9 cellular contexts compared by ENCODE assay signal in the genomic region with DNA sequence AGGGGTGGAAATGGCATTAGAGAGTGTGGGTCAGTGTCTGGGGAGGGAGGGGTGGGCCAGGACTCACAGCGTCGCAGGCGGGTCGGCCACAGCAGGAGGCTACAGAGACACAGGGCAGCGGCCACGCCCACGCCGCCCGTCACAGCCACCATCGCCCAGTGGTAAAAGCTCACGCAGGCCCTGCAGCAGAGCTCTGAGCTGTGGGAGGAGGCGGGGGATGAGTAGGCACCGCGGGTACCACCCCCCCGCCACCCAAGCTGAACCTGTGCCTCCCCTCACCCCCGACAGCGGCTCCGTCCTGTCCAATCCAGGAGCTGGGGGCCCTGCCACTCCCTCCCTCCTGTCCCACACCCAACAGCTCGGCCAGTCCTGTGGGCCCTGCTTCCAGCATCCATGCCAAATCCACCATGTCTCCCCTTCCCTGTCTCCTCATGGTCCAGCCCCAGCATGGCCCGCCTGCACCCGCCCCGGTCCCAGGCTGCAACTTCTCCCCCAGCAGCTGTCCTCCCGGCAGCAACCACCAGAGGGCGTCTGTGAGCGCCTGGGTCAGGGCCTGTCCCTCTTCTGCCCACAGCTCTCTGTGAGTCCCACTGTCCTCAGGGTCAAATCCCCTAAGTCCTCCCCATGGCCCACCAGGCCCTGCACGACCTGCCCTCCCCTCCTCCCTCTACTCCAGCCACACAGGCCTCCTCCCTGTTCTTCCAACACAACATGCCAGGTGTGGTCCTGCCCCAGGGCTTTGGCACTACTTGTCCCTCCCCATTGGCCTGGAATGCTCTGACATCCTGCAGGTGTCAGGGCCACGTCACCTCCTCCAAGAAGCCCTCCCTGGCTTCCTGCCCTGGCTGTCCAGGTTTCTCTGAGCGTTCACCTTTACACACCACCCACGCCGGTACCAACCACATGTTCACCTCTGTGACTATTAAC. TPM values are rescaled to one million over a fixed set of nuclear protein-coding genes. Genes with fewer than 3 reads are reported as not detected.
A peak's percentile ranks its signal among the peaks of the same experiment; 100 is the strongest.
DNase-seq lines count a peak whose midpoint lies in the region; ATAC-seq, FAIRE-seq and TF ChIP-seq lines count a peak whose summit lies in the region.
"Had no signal": no experiment of that assay in that cellular context is flagged by ENCODE, and none has a peak within 500 bp of the region (broad histone marks: within the 10 kb centered on the region; RNA-seq: fewer than 3 reads in every experiment).

No MANE protein-coding gene starts in this region.

- CTCF ChIA-PET in A549 (lab: Yijun Ruan, JAX) = interaction anchor here (0.6 to 6.6 kb wide), 27 partner anchors 11 to 345 kb away, joined by 3 to 100 read pairs (median 6); a partner anchor contains a TSS

- FAIRE-seq in A549 (lab: Jason Lieb, UNC) = no peak

- TF ChIP-seq CTCF in A549 (IDR thresholded peaks at IDR 0.05) (peak; percentile 69), fibroblast of villous mesenchyme (IDR thresholded peaks at IDR 0.05; ENCODE audit: insufficient read depth, low read depth, low read length) (peak; percentile 89)

- peak; percentile 63 to 65 for DNase-seq in A549 (ENCODE audit: low read depth in 1 of 2, low spot score in 1 of 2)
- peak; percentile 81 for DNase-seq in GM19240 (ENCODE audit: insufficient read length, low spot score)
- peak; percentile 67 for DNase-seq in RPMI8226
- DNase-seq in activated effector memory CD4-positive, alpha-beta T cell treated with anti-CD3 and anti-CD28 coated beads, Interleukin-2, amount 50 U/mL, for 16 hours = peak; percentile 93
- DNase-seq in fibroblast of villous mesenchyme (ENCODE audit: low read depth) = peak; percentile 46
- DNase-seq in occipital lobe (lab: John Stamatoyannopoulos, UW) = peak; percentile 64

- TF ChIP-seq EP300 in A549 (IDR thresholded peaks at IDR 0.05) = no peak

- POLR2A ChIA-PET in A549 (lab: Yijun Ruan, JAX) = interaction anchor here (0.9 to 1.2 kb wide), 2 partner anchors 13 to 29 kb away, joined by 3 to 4 read pairs; no protein-coding TSS in a partner anchor

- H3K4me2 ChIP-seq in A549 = no peak overlapping the region

- H3K4me1 ChIP-seq in A549 = no peaks in the 10 kb centered on the region

- ATAC-seq in A549 (peak; percentile 73 to 83), HG03442 (IDR thresholded peaks at IDR 0.05; ENCODE audit: unreplicated experiment) (no peak)

- H3K27ac ChIP-seq in A549 = peak overlapping the region in 1 of 2 experiments; percentile 43; a peak in 2 of 6 replicates
- peak overlapping the region; percentile 99 for H3K27ac ChIP-seq in temporal lobe (ENCODE audit: low read depth, low read length)

- no peak for TF ChIP-seq POLR2A in A549 (IDR thresholded peaks at IDR 0.05; ENCODE audit: low read length)

- H3K9me3 ChIP-seq in A549 = no peaks in the 10 kb centered on the region

- 56% methylated on average over 17 of the region's 30 CpGs for WGBS in A549 (ENCODE audit: missing lambda C conversion rate)

- TF ChIP-seq RAD21 in A549 (conservative IDR thresholded peaks at IDR 0.05 in 1 of 2, IDR thresholded peaks at IDR 0.05 in 1 of 2) = peak; percentile 65 to 70

- no peak overlapping the region for H3K4me3 ChIP-seq in A549
- H3K4me3 ChIP-seq in fibroblast of villous mesenchyme (ENCODE audit: low read depth, low read length) = no peak overlapping the region
- H3K4me3 ChIP-seq: skin epidermis had no signal

TF ChIP-seq in A549, 52 proteins besides CTCF, POLR2A, EP300 and RAD21:
- TF ChIP-seq BHLHE40 (IDR thresholded peaks at IDR 0.05; ENCODE audit: low read depth, low read length) (no peak), MAZ (IDR thresholded peaks at IDR 0.05; ENCODE audit: borderline replicate concordance, low read depth, low read length) (no peak), FOXS1 (CRISPR knock-in tag; IDR thresholded peaks at IDR 0.05) (no peak), TP53 (CRISPR knock-in tag; IDR thresholded peaks at IDR 0.05) (no peak), GATA3 (IDR thresholded peaks at IDR 0.05; ENCODE audit: borderline replicate concordance) (no peak), EHMT2 (IDR thresholded peaks at IDR 0.05; ENCODE audit: low read depth) (no peak), TFCP2L1 (CRISPR knock-in tag; IDR thresholded peaks at IDR 0.05) (no peak), SMC3 (IDR thresholded peaks at IDR 0.05) (peak; percentile 83), CBX2 (IDR thresholded peaks at IDR 0.05; ENCODE audit: borderline replicate concordance, low read depth) (no peak), ZNF302 (CRISPR knock-in tag; IDR thresholded peaks at IDR 0.05) (no peak), MAFK (IDR thresholded peaks at IDR 0.05; ENCODE audit: partially characterized antibody) (no peak), NR3C1 (IDR thresholded peaks at IDR 0.05) (no peak), PHF8 (IDR thresholded peaks at IDR 0.05; ENCODE audit: borderline replicate concordance, low read depth) (no peak), ZFP36 (IDR thresholded peaks at IDR 0.05; ENCODE audit: borderline replicate concordance, partially characterized antibody) (peak; percentile 90)
- TF ChIP-seq, protein P1, sequence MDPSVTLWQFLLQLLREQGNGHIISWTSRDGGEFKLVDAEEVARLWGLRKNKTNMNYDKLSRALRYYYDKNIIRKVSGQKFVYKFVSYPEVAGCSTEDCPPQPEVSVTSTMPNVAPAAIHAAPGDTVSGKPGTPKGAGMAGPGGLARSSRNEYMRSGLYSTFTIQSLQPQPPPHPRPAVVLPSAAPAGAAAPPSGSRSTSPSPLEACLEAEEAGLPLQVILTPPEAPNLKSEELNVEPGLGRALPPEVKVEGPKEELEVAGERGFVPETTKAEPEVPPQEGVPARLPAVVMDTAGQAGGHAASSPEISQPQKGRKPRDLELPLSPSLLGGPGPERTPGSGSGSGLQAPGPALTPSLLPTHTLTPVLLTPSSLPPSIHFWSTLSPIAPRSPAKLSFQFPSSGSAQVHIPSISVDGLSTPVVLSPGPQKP (IDR thresholded peaks at IDR 0.05; ENCODE audit: low read depth, low read length) = no peak

RNA-seq across cellular contexts. Expression of a gene that starts 6.0 kb away (rescaled TPM):
- polyA plus RNA-seq in A549 (2011; rRNA removed) (not detected in 2 replicates), A549 (2017; fragmentation: RNase III; extraction: RNeasy Plus Mini Kit Qiagen cat#74134 plus additional on column Dnase treatment) (not detected in 3 replicates)
- polyA plus RNA-seq in A549 (2012; cell fraction: cytosol; rRNA removed) = not detected in 2 replicates
- 0.17 and 0.24 TPM in 2 replicates for polyA plus RNA-seq in A549 (2012; cell fraction: nucleus; rRNA removed)
- polyA minus RNA-seq in A549 (2011; rRNA and poly(A)+ RNA removed) = not detected in 2 replicates
- total RNA-seq in fibroblast of villous mesenchyme (not detected in 2 replicates), occipital lobe (not detected), temporal lobe (not detected)

RNA-seq across cellular contexts. Expression of a gene that starts 12.4 kb away (rescaled TPM):
- polyA plus RNA-seq in A549 (2011; rRNA removed) (52.5 and 54.9 TPM in 2 replicates), A549 (2017; fragmentation: RNase III; extraction: RNeasy Plus Mini Kit Qiagen cat#74134 plus additional on column Dnase treatment) (101 to 115 TPM (median 109 TPM) in 3 replicates)
- 123 and 172 TPM in 2 replicates for polyA plus RNA-seq in A549 (2012; cell fraction: cytosol; rRNA removed)
- 386 and 515 TPM in 2 replicates for polyA plus RNA-seq in A549 (2012; cell fraction: nucleus; rRNA removed)
- 45.4 and 59.7 TPM in 2 replicates for polyA minus RNA-seq in A549 (2011; rRNA and poly(A)+ RNA removed)
- total RNA-seq in fibroblast of villous mesenchyme (137 and 139 TPM in 2 replicates), occipital lobe (32.9 TPM), temporal lobe (24.6 TPM)

RNA-seq across cellular contexts. Expression of a gene that starts 27.7 kb away (rescaled TPM):
- polyA plus RNA-seq in A549 (2011; rRNA removed) = 19.6 and 24.2 TPM in 2 replicates
- 46.4 and 58.3 TPM in 2 replicates for polyA plus RNA-seq in A549 (2012; cell fraction: cytosol; rRNA removed)
- 120 and 131 TPM in 2 replicates for polyA plus RNA-seq in A549 (2012; cell fraction: nucleus; rRNA removed)
- 40.0 to 47.1 TPM (median 46.6 TPM) in 3 replicates for polyA plus RNA-seq in A549 (2017; fragmentation: RNase III; extraction: RNeasy Plus Mini Kit Qiagen cat#74134 plus additional on column Dnase treatment)
- polyA minus RNA-seq in A549 (2011; rRNA and poly(A)+ RNA removed) = 6.6 and 8.4 TPM in 2 replicates
- total RNA-seq in fibroblast of villous mesenchyme = 72.5 and 124 TPM in 2 replicates
- total RNA-seq in occipital lobe = 9.4 TPM
- 9.6 TPM for total RNA-seq in temporal lobe

RNA-seq across cellular contexts. Expression of a gene that starts 38.9 kb away (rescaled TPM):
- polyA plus RNA-seq in A549 (2011; rRNA removed) = 13.9 and 14.4 TPM in 2 replicates
- 30.1 and 34.7 TPM in 2 replicates for polyA plus RNA-seq in A549 (2012; cell fraction: cytosol; rRNA removed)
- 67.4 and 92.3 TPM in 2 replicates for polyA plus RNA-seq in A549 (2012; cell fraction: nucleus; rRNA removed)
- 15.5 to 19.1 TPM (median 18.1 TPM) in 3 replicates for polyA plus RNA-seq in A549 (2017; fragmentation: RNase III; extraction: RNeasy Plus Mini Kit Qiagen cat#74134 plus additional on column Dnase treatment)
- polyA minus RNA-seq in A549 (2011; rRNA and poly(A)+ RNA removed) = 13.8 and 22.6 TPM in 2 replicates
- 37.6 and 40.3 TPM in 2 replicates for total RNA-seq in fibroblast of villous mesenchyme
- total RNA-seq in occipital lobe = 42.0 TPM
- total RNA-seq in temporal lobe = 27.5 TPM

RNA-seq across cellular contexts. Expression of a gene that starts 40.3 kb away (rescaled TPM):
- polyA plus RNA-seq in A549 (2011; rRNA removed) (0.05 and 0.20 TPM in 2 replicates), A549 (2017; fragmentation: RNase III; extraction: RNeasy Plus Mini Kit Qiagen cat#74134 plus additional on column Dnase treatment) (0.07 to 0.15 TPM (median 0.12 TPM) in 3 replicates)
- polyA plus RNA-seq in A549 (2012; cell fraction: cytosol; rRNA removed) = 0.08 and 0.14 TPM in 2 replicates
- polyA plus RNA-seq in A549 (2012; cell fraction: nucleus; rRNA removed) = 0.15 and 0.16 TPM in 2 replicates
- 0.15 and 0.41 TPM in 2 replicates for polyA minus RNA-seq in A549 (2011; rRNA and poly(A)+ RNA removed)
- total RNA-seq in fibroblast of villous mesenchyme (0.32 and 0.43 TPM in 2 replicates), occipital lobe (not detected), temporal lobe (0.25 TPM)
